In genomic region chr1:26833432-26834405, GRCh38 we compare ENCODE assay signal across 8 cellular contexts. TPM values are rescaled to one million over a fixed set of nuclear protein-coding genes. Genes with fewer than 3 reads are reported as not detected.
DNase-seq lines count a peak whose midpoint lies in the region; ATAC-seq and TF ChIP-seq lines count a peak whose summit lies in the region.

No MANE protein-coding gene starts in this region.

- H3K4me1 Mint-ChIP-seq in activated T-cell treated with anti-CD3 and anti-CD28 coated beads, Interleukin-2, amount 50 U/mL, for 4 hours (ENCODE audit: low read depth) = peaks cover 70% of the 10 kb centered on the region
- peaks cover 10% of the 10 kb centered on the region for H3K4me1 Mint-ChIP-seq in type B pancreatic cell (ENCODE audit: unreplicated experiment)

- H3F3A ChIP-seq in DOHH2 (ENCODE audit: control insufficient read depth, insufficient read depth) (peaks cover 10% of the 10 kb centered on the region; the same call in 1 of the 2 replicates), MM.1S (ENCODE audit: insufficient read depth, low read length) (peaks cover 38% of the 10 kb centered on the region)

- peak overlapping the region; percentile 68 for H3K9ac ChIP-seq in MM.1S (ENCODE audit: low read length)

- H3K79me2 ChIP-seq in DOHH2 (ENCODE audit: control insufficient read depth, low read length) (peaks cover 26% of the 10 kb centered on the region), MM.1S (ENCODE audit: low read length) (peaks cover 70% of the 10 kb centered on the region)

- H3K9me2 ChIP-seq in DOHH2 (replicated peaks; ENCODE audit: control insufficient read depth, low read length) (no peaks in the 10 kb centered on the region), MM.1S (replicated peaks; ENCODE audit: insufficient read depth, low read length) (no peaks in the 10 kb centered on the region)

- DNase-seq in MM.1S (peak; percentile 94), type B pancreatic cell (ENCODE audit: extremely low spot score, unreplicated experiment) (no peak), RKO (ENCODE audit: low spot score) (no peak), NCI-H345 treated with DMSO at 0.1 percent for 48 hours (lab: John Stamatoyannopoulos, UW; ENCODE audit: unreplicated experiment) (no peak)
- peak; percentile 82 for DNase-seq in activated T-cell treated with anti-CD3 and anti-CD28 coated beads, Interleukin-2, amount 50 U/mL, for 4 hours

- 0 out of 2 replicates have a peak overlapping the region, but pooled peaks have one; percentile 18 for H2AFZ ChIP-seq in MM.1S (ENCODE audit: low read length)

- H3K27me3 ChIP-seq in DOHH2 (ENCODE audit: control insufficient read depth, low read length) = no peaks in the 10 kb centered on the region
- H3K27me3 ChIP-seq in MM.1S (replicated peaks; ENCODE audit: insufficient read depth, low read length) = no peaks in the 10 kb centered on the region
- H3K27me3 ChIP-seq in muscle layer of duodenum (ENCODE audit: low read depth, low read length) = no peaks in the 10 kb centered on the region

- H3K4me1 ChIP-seq in DOHH2 (ENCODE audit: control insufficient read depth, low read length) = peaks cover 38% of the 10 kb centered on the region
- H3K4me1 ChIP-seq in MM.1S (ENCODE audit: low read length) = peaks cover 54% of the 10 kb centered on the region
- H3K4me1 ChIP-seq in muscle layer of duodenum (ENCODE audit: control insufficient read depth in 1 of 2, insufficient read depth in 2 of 2, low read length in 2 of 2) = peaks cover 8 to 9% of the 10 kb centered on the region in 2 donors

- H3K27ac Mint-ChIP-seq in type B pancreatic cell = peak overlapping the region; percentile 59

- peak overlapping the region; percentile 52 for H3K4me3 Mint-ChIP-seq in activated T-cell treated with anti-CD3 and anti-CD28 coated beads, Interleukin-2, amount 50 U/mL, for 4 hours
- no peak overlapping the region for H3K4me3 Mint-ChIP-seq in type B pancreatic cell

- H3K9me3 ChIP-seq in DOHH2 (ENCODE audit: control insufficient read depth, insufficient read depth, low read length) = no peaks in the 10 kb centered on the region
- H3K9me3 ChIP-seq in MM.1S (replicated peaks; ENCODE audit: insufficient read depth, low read length) = no peaks in the 10 kb centered on the region
- no peaks in the 10 kb centered on the region for H3K9me3 ChIP-seq in muscle layer of duodenum (ENCODE audit: control insufficient read depth in 1 of 2, low read length in 2 of 2)

- no peaks in the 10 kb centered on the region for H3K9me3 Mint-ChIP-seq in activated T-cell treated with anti-CD3 and anti-CD28 coated beads, Interleukin-2, amount 50 U/mL, for 4 hours
- no peaks in the 10 kb centered on the region for H3K9me3 Mint-ChIP-seq in type B pancreatic cell

- H3K4me2 ChIP-seq in DOHH2 (ENCODE audit: low read length) (peak overlapping the region; percentile 62), MM.1S (ENCODE audit: low read depth, low read length) (peak overlapping the region; percentile 71)

- TF ChIP-seq CTCF in DOHH2 (IDR thresholded peaks at IDR 0.05; ENCODE audit: low read depth, low read length, poor library complexity, severe bottlenecking) = peak; percentile 37
- TF ChIP-seq CTCF in MM.1S (IDR thresholded peaks at IDR 0.05; ENCODE audit: low read length) = peak; percentile 52
- TF ChIP-seq CTCF in type B pancreatic cell (conservative IDR thresholded peaks at IDR 0.05) = no peak

- peak overlapping the region; percentile 58 for H3K4me3 ChIP-seq in DOHH2 (ENCODE audit: low read length)
- H3K4me3 ChIP-seq in MM.1S (ENCODE audit: low read length) = peak overlapping the region; percentile 21
- no peak overlapping the region for H3K4me3 ChIP-seq in muscle layer of duodenum (ENCODE audit: low read depth in 1 of 2, low read length in 2 of 2)

- H3K27me3 Mint-ChIP-seq in activated T-cell treated with anti-CD3 and anti-CD28 coated beads, Interleukin-2, amount 50 U/mL, for 4 hours (ENCODE audit: low read depth) = no peaks in the 10 kb centered on the region
- H3K27me3 Mint-ChIP-seq in type B pancreatic cell = no peaks in the 10 kb centered on the region

- peaks cover 58% of the 10 kb centered on the region for H3K36me3 ChIP-seq in DOHH2 (ENCODE audit: control insufficient read depth, low read length)
- no peaks in the 10 kb centered on the region for H3K36me3 ChIP-seq in MM.1S (replicated peaks; ENCODE audit: insufficient read depth, low read length)
- peaks cover 15 to 45% of the 10 kb centered on the region in 2 donors for H3K36me3 ChIP-seq in muscle layer of duodenum (ENCODE audit: control insufficient read depth in 1 of 2, insufficient read depth in 2 of 2, low read length in 2 of 2)

- no peaks in the 10 kb centered on the region for H4K20me1 ChIP-seq in DOHH2 (ENCODE audit: control insufficient read depth, insufficient read depth, low read depth, low read length)
- H4K20me1 ChIP-seq in MM.1S (ENCODE audit: insufficient read depth, low read length) = no peaks in the 10 kb centered on the region

- peak overlapping the region; percentile 77 for H3K27ac ChIP-seq in DOHH2 (ENCODE audit: low read depth, low read length)
- peak overlapping the region; percentile 95 for H3K27ac ChIP-seq in MM.1S (ENCODE audit: low read length)
- peak overlapping the region; percentile 40 for H3K27ac ChIP-seq in muscle layer of duodenum (ENCODE audit: low read length)

- H3K36me3 Mint-ChIP-seq in activated T-cell treated with anti-CD3 and anti-CD28 coated beads, Interleukin-2, amount 50 U/mL, for 4 hours (ENCODE audit: insufficient read depth) = peaks cover 47% of the 10 kb centered on the region
- H3K36me3 Mint-ChIP-seq in type B pancreatic cell = peaks cover 30% of the 10 kb centered on the region

- ATAC-seq in GM21447 (IDR thresholded peaks at IDR 0.05; ENCODE audit: unreplicated experiment) = peak; percentile 88
- ATAC-seq in activated T-cell treated with anti-CD3 and anti-CD28 coated beads, Interleukin-2, amount 50 U/mL, for 4 hours = peak; percentile 89 to 94

RNA-seq across cellular contexts. Expression of gene ZDHHC18, which starts 7.2 kb away (rescaled TPM):
- 10 to 100 TPM; 66.1 to 76.8 (median 71.8) TPM for total RNA-seq in activated T-cell treated with anti-CD3 and anti-CD28 coated beads, Interleukin-2, amount 50 U/mL, for 4 hours
- total RNA-seq in type B pancreatic cell (ENCODE audit: low replicate concordance) = 29.7 and 40.7 TPM in 2 replicates

RNA-seq across cellular contexts. Expression of gene SFN, which starts 29.2 kb away (rescaled TPM):
- total RNA-seq in activated T-cell treated with anti-CD3 and anti-CD28 coated beads, Interleukin-2, amount 50 U/mL, for 4 hours = under 1 TPM; 0.19 to 0.61 (median 0.24) TPM
- 27.7 and 86.8 TPM in 2 replicates for total RNA-seq in type B pancreatic cell (ENCODE audit: low replicate concordance)

RNA-seq across cellular contexts. Expression of gene PIGV, which starts 46.0 kb away (rescaled TPM):
- 10 to 100 TPM in 2 of 3 donors, 1 to 10 TPM in 1; 8.4 to 11.2 (median 10.4) TPM for total RNA-seq in activated T-cell treated with anti-CD3 and anti-CD28 coated beads, Interleukin-2, amount 50 U/mL, for 4 hours
- 13.3 and 15.3 TPM in 2 replicates for total RNA-seq in type B pancreatic cell (ENCODE audit: low replicate concordance)

RNA-seq across cellular contexts. Expression of gene GPN2, which starts 56.4 kb away (rescaled TPM):
- 10 to 100 TPM; 59.9 to 62.0 (median 61.1) TPM for total RNA-seq in activated T-cell treated with anti-CD3 and anti-CD28 coated beads, Interleukin-2, amount 50 U/mL, for 4 hours
- total RNA-seq in type B pancreatic cell (ENCODE audit: low replicate concordance) = 28.7 and 35.1 TPM in 2 replicates

Comparison
In these comparisons a context has a peak if more than half of its experiments do, and no peak if none do; other contexts are left out.
1. H3K27ac ChIP-seq: peak in every context shown above with its lines; median percentile 95 in MM.1S; 77 in DOHH2; 40 in muscle layer of duodenum.
2. H3K4me3 ChIP-seq: peak in DOHH2 (single experiment) and MM.1S (single experiment); none in muscle layer of duodenum (0 of 2).
3. DNase-seq: peak in MM.1S (single experiment) and activated T-cell treated with anti-CD3 and anti-CD28 coated beads, Interleukin-2, amount 50 U/mL, for 4 hours (single experiment); none in type B pancreatic cell (single experiment), RKO (single experiment) and NCI-H345 treated with DMSO at 0.1 percent for 48 hours (single experiment).
4. RNA of gene SFN, which starts 29.2 kb away (total RNA-seq): 27.7 to 86.8 TPM in type B pancreatic cell; 0.19 to 0.61 TPM in activated T-cell treated with anti-CD3 and anti-CD28 coated beads, Interleukin-2, amount 50 U/mL, for 4 hours; every median in the first group is over 10 times any median in the second.